Comparison of ENCODE assay signal across 22 cellular contexts in the genomic region with DNA sequence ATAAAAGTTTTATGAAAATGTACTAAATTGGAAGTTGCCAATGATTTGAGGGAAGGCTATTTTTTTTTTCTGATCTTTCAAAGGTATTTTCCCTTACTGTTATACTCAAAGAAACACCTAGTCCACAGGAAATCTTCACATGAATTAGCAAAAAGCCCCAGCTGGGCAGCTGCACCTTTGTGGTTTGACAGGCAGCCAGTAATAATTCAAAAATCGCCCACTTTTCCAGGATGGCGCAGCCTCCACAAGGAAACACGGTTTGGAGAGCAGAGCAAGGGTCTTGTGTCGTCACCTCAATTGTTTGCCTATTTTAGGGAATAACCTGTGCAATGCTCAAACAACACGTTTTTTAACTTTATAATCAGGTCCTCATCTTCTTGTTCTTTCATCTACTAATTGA.
A peak's percentile ranks its signal among the peaks of the same experiment; 100 is the strongest.
DNase-seq lines count a peak whose midpoint lies in the region; ATAC-seq, FAIRE-seq and TF ChIP-seq lines count a peak whose summit lies in the region.
"Had no signal": no experiment of that assay in that cellular context is flagged by ENCODE, and none has a peak within 500 bp of the region (broad histone marks: within the 10 kb centered on the region; RNA-seq: fewer than 3 reads in every experiment).

No MANE protein-coding gene starts in this region.

- H3K79me2 ChIP-seq in PC-3 (ENCODE audit: low read length) (no peaks in the 10 kb centered on the region), mammary epithelial cell (ENCODE audit: insufficient read depth, low read length) (no peaks in the 10 kb centered on the region)

- no peaks in the 10 kb centered on the region for H3K36me3 Mint-ChIP-seq in MCF 10A (ENCODE audit: insufficient read depth, unreplicated experiment)
- H3K36me3 Mint-ChIP-seq in activated naive CD4-positive, alpha-beta T cell treated with anti-CD3 and anti-CD28 coated beads, Interleukin-2, amount 50 U/mL, for 72 hours = peaks cover 0 to 5% of the 10 kb centered on the region in 2 donors

- dilution Hi-C loops in mammary epithelial cell (cut with HindIII; ENCODE audit: low sequenced_read_pairs) = no loop called here

- no peak overlapping the region for H3K9ac ChIP-seq in PC-3 (ENCODE audit: low read length)
- H3K9ac ChIP-seq in mammary epithelial cell (ENCODE audit: insufficient read depth, low read length) = no peak overlapping the region

- H3K4me3 ChIP-seq in breast epithelium (no peak overlapping the region), PC-3 (ENCODE audit: low read length) (no peak overlapping the region), mammary epithelial cell (replicated peaks in 1 of 3; ENCODE audit: insufficient read depth in 1 of 3, low read depth in 2 of 3, low read length in 3 of 3) (no peak overlapping the region), aorta (ENCODE audit: low read length in 2 of 2) (no peak overlapping the region)
- H3K4me3 ChIP-seq: GM23338, MG63 had no signal

- no peaks in the 10 kb centered on the region for H3K27me3 Mint-ChIP-seq in MCF 10A (ENCODE audit: insufficient read depth, unreplicated experiment)

- H3K9me2 ChIP-seq in PC-3 (replicated peaks; ENCODE audit: low read length) = no peaks in the 10 kb centered on the region

- in situ Hi-C loops in mammary epithelial cell (cut with MboI; ENCODE audit: low sequenced_read_pairs in 2 of 2) = no loop called here

- no peak for TF ChIP-seq CTCF in MCF 10A (IDR thresholded peaks at IDR 0.05; ENCODE audit: unreplicated experiment)
- TF ChIP-seq CTCF in breast epithelium (IDR thresholded peaks at IDR 0.05) = no peak
- TF ChIP-seq CTCF in PC-3 (conservative IDR thresholded peaks at IDR 0.05; ENCODE audit: low read depth, low read length) = no peak
- no peak for TF ChIP-seq CTCF in mammary epithelial cell (conservative IDR thresholded peaks at IDR 0.05 in 1 of 2, IDR thresholded peaks at IDR 0.05 in 1 of 2; ENCODE audit: extremely low read depth in 1 of 2, insufficient read depth in 1 of 2, low read depth in 1 of 2, low read length in 2 of 2)

- DNase-seq in MCF 10A (ENCODE audit: unreplicated experiment) (peak; percentile 56), breast epithelium (ENCODE audit: low spot score in 2 of 2) (no peak), PC-3 (peak; percentile 6), mammary epithelial cell (peak; percentile 76), urothelium cell line (ENCODE audit: low spot score) (peak; percentile 20), aorta (no peak)
- DNase-seq in activated naive CD4-positive, alpha-beta T cell treated with anti-CD3 and anti-CD28 coated beads, Interleukin-2, amount 50 U/mL, for 72 hours (ENCODE audit: low spot score in 2 of 2) = no peak
- DNase-seq in effector CD8-positive, alpha-beta T cell (lab: John Stamatoyannopoulos, UW) = no peak
- DNase-seq: Calu3, DMS79 treated with DMSO at 0.1 percent for 48 hours, H9, KBM-7, MG63, NCI-H1417, NCI-H1694, NCI-H2081 treated with DMSO at 0.1 percent for 48 hours, NCI-H446 treated with DMSO at 0.1 percent for 48 hours, NCI-H526, Right ventricle myocardium superior, RPMI8226 had no signal

- POLR2A ChIA-PET in MCF 10A (lab: Yijun Ruan, JAX) (no interaction called here), PC-3 (lab: Charles Lee; ENCODE audit: unreplicated experiment) (no interaction called here)

- H3K4me3 Mint-ChIP-seq in MCF 10A (ENCODE audit: unreplicated experiment) = no peak overlapping the region
- H3K4me3 Mint-ChIP-seq: GM23338, H9 had no signal

- H3K9me3 Mint-ChIP-seq in MCF 10A (ENCODE audit: unreplicated experiment) = no peaks in the 10 kb centered on the region
- peaks cover 5 to 13% of the 10 kb centered on the region in 2 donors for H3K9me3 Mint-ChIP-seq in activated naive CD4-positive, alpha-beta T cell treated with anti-CD3 and anti-CD28 coated beads, Interleukin-2, amount 50 U/mL, for 72 hours

- 6% methylated on average over 5 of the region's 5 CpGs for WGBS in mammary epithelial cell (ENCODE audit: low coverage, missing lambda C conversion rate)
- WGBS in aorta, 2 donors = 84 to 85% methylated on average over 5 of the region's 5 CpGs

- TF ChIP-seq POLR2A in breast epithelium (IDR thresholded peaks at IDR 0.05) = no peak

- BruUV-seq in MCF 10A (replicated peaks; lab: Mats Ljungman, UMichigan) = no TSS peak
- BruUV-seq in PC-3 (replicated peaks; lab: Mats Ljungman, UMichigan) = no TSS peak
- BruUV-seq in mammary epithelial cell (replicated peaks; lab: Mats Ljungman, UMichigan) = no TSS peak

- no peaks in the 10 kb centered on the region for H4K20me1 ChIP-seq in PC-3 (ENCODE audit: low read length)
- H4K20me1 ChIP-seq in mammary epithelial cell (ENCODE audit: insufficient read depth, low read length) = no peaks in the 10 kb centered on the region

- FAIRE-seq in urothelium cell line (lab: Jason Lieb, UNC) = no peak
- FAIRE-seq: GM18507 had no signal

- H3K4me1 Mint-ChIP-seq in MCF 10A (ENCODE audit: insufficient read depth, unreplicated experiment) = peaks cover 11% of the 10 kb centered on the region
- H3K4me1 Mint-ChIP-seq: GM23338, H9 had no signal

- H3K36me3 ChIP-seq in breast epithelium (no peaks in the 10 kb centered on the region), PC-3 (ENCODE audit: low read depth, low read length) (no peaks in the 10 kb centered on the region), mammary epithelial cell (ENCODE audit: insufficient read depth, low read length) (no peaks in the 10 kb centered on the region), aorta (ENCODE audit: control insufficient read depth in 1 of 2, insufficient read depth in 2 of 2, low read length in 1 of 2) (no peaks in the 10 kb centered on the region)
- H3K36me3 ChIP-seq: MG63 had no signal

- no peaks in the 10 kb centered on the region for H3F3A ChIP-seq in PC-3 (ENCODE audit: low read length, unreplicated experiment)

- H3K4me2 ChIP-seq in PC-3 (ENCODE audit: low read length) (no peak overlapping the region), mammary epithelial cell (ENCODE audit: insufficient read depth, low read depth, low read length) (no peak overlapping the region)
- H3K4me2 ChIP-seq: GM23338 had no signal

- H3K4me1 ChIP-seq in breast epithelium (no peaks in the 10 kb centered on the region), PC-3 (ENCODE audit: insufficient read depth, low read length) (no peaks in the 10 kb centered on the region), mammary epithelial cell (ENCODE audit: insufficient read depth, low read length) (no peaks in the 10 kb centered on the region), aorta (ENCODE audit: control insufficient read depth in 1 of 2, insufficient read depth in 2 of 2, low read length in 2 of 2) (no peaks in the 10 kb centered on the region)

- H3K9me3 ChIP-seq in breast epithelium = no peaks in the 10 kb centered on the region
- H3K9me3 ChIP-seq in PC-3 (ENCODE audit: low read length) = no peaks in the 10 kb centered on the region
- H3K9me3 ChIP-seq in mammary epithelial cell (replicated peaks; ENCODE audit: insufficient read depth, low read length) = no peaks in the 10 kb centered on the region
- peaks cover 2% of the 10 kb centered on the region for H3K9me3 ChIP-seq in aorta (ENCODE audit: control insufficient read depth, low read length)

- ATAC-seq in PC-3 = no peak
- ATAC-seq in activated naive CD4-positive, alpha-beta T cell treated with anti-CD3 and anti-CD28 coated beads, Interleukin-2, amount 50 U/mL, for 72 hours = no peak
- no peak for ATAC-seq in aorta (ENCODE audit: low FRiP score)
- ATAC-seq: GM23338 had no signal

- H3K27me3 ChIP-seq in breast epithelium (no peaks in the 10 kb centered on the region), PC-3 (ENCODE audit: low read length) (no peaks in the 10 kb centered on the region), mammary epithelial cell (ENCODE audit: insufficient read depth, low read length) (peaks cover 4% of the 10 kb centered on the region), aorta (ENCODE audit: control insufficient read depth in 1 of 2, insufficient read depth in 2 of 2, low read length in 1 of 2) (no peaks in the 10 kb centered on the region)
- H3K27me3 ChIP-seq: MG63 had no signal

- CTCF ChIA-PET in MCF 10A (lab: Yijun Ruan, JAX) (interaction anchor here (0.6 to 2.3 kb wide), 6 partner anchors 325 to 1456 kb away, joined by 3 to 10 read pairs (median 3); partner anchors contain the start of gene GPC6), PC-3 (lab: Charles Lee) (no interaction called here), mammary epithelial cell (lab: Charles Lee; ENCODE audit: low non-redundant PET) (no interaction called here)

- intact Hi-C loops in MCF 10A (cut with micrococcal nuclease) (no loop called here), breast epithelium (cut with DNase I; ENCODE audit: low total_unique reads) (no loop called here), PC-3 (cut with micrococcal nuclease) (no loop called here), mammary epithelial cell (cut with micrococcal nuclease) (no loop called here), aorta (cut with DNase I) (no loop called here)

- H2AFZ ChIP-seq in PC-3 (ENCODE audit: low read length) (no peak overlapping the region), mammary epithelial cell (ENCODE audit: low read depth, low read length) (no peak overlapping the region)
- H2AFZ ChIP-seq: GM23338 had no signal

- no peak overlapping the region for H3K27ac ChIP-seq in breast epithelium
- no peak overlapping the region for H3K27ac ChIP-seq in PC-3 (ENCODE audit: low read length)
- no peak overlapping the region for H3K27ac ChIP-seq in mammary epithelial cell (ENCODE audit: insufficient read depth, low read depth, low read length)
- H3K27ac ChIP-seq in aorta (ENCODE audit: low read depth in 1 of 2, low read length in 2 of 2) = no peak overlapping the region

- no peak overlapping the region for H3K27ac Mint-ChIP-seq in MCF 10A (ENCODE audit: low read depth, unreplicated experiment)
- no peak overlapping the region for H3K27ac Mint-ChIP-seq in activated naive CD4-positive, alpha-beta T cell treated with anti-CD3 and anti-CD28 coated beads, Interleukin-2, amount 50 U/mL, for 72 hours
- H3K27ac Mint-ChIP-seq: GM23338, H9 had no signal

Comparison
In these comparisons a context has a peak if more than half of its experiments do, and no peak if none do; other contexts are left out.
1. DNase-seq: peak in MCF 10A (single experiment), PC-3 (single experiment), mammary epithelial cell (single experiment) and urothelium cell line (single experiment); none in breast epithelium (0 of 2), activated naive CD4-positive, alpha-beta T cell treated with anti-CD3 and anti-CD28 coated beads, Interleukin-2, amount 50 U/mL, for 72 hours (0 of 2), effector CD8-positive, alpha-beta T cell (single experiment) and aorta (0 of 2).